ENCODE assay signal across 18 cellular contexts in the genomic region with DNA sequence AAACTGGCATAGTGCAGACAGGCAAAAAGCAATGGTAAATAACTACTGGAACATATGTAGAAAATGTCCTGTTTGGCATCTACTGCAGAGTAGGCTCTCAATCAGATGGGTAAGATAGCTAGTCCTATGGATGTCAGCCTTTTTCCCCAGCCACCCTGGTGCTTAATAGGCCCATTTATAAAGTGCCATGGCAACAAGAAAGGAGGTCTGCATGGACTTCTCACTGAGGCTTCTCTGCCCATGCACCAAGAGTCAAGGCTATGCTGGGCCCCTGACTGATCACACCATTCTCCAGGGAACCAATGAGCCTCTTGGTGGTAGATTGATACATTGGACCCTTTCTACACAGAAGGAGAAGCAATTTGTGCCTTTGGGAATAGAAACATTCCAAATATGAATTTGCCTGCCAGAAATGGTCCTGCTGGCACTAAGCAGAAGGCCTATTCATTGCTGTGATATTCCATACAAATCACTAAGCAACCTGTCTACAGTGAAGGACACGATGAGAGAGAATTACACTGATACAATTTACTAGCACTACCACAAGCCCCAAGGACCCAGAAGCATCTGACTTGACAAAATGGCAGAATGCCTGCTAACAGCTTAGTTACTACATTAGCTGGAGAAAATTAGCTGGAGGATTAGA. TPM values are rescaled to one million over a fixed set of nuclear protein-coding genes. Genes with fewer than 3 reads are reported as not detected.
A peak's percentile ranks its signal among the peaks of the same experiment; 100 is the strongest.
DNase-seq lines count a peak whose midpoint lies in the region; ATAC-seq, FAIRE-seq and TF ChIP-seq lines count a peak whose summit lies in the region.
"Had no signal": no experiment of that assay in that cellular context is flagged by ENCODE, and none has a peak within 500 bp of the region (broad histone marks: within the 10 kb centered on the region; RNA-seq: fewer than 3 reads in every experiment).

No MANE protein-coding gene starts in this region.

- TF ChIP-seq RAD21 in HepG2 (CRISPR knock-in tag; IDR thresholded peaks at IDR 0.05): no peak

- H4K20me1 ChIP-seq in DND-41 (ENCODE audit: insufficient read depth, low read length) (no peaks in the 10 kb centered on the region), HepG2 (ENCODE audit: insufficient read depth, low read length) (no peaks in the 10 kb centered on the region), Karpas-422 (ENCODE audit: insufficient read depth, low read depth, low read length) (no peaks in the 10 kb centered on the region)

- FAIRE-seq in HepG2 (lab: Jason Lieb, UNC): no peak
- FAIRE-seq: GM18507 had no signal

- POLR2A ChIA-PET in HepG2 (lab: Yijun Ruan, JAX): no interaction called here

- no TSS peak for BruUV-seq in HepG2 (replicated peaks; lab: Mats Ljungman, UMichigan)

- intact Hi-C loops in body of pancreas (cut with DNase I): no loop called here
- intact Hi-C loops in HepG2 (cut with micrococcal nuclease; ENCODE audit: unreplicated experiment): no loop called here

- TF ChIP-seq CTCF in AG10803 (conservative IDR thresholded peaks at IDR 0.05; ENCODE audit: low read length): no peak
- TF ChIP-seq CTCF in DND-41 (IDR thresholded peaks at IDR 0.05; ENCODE audit: borderline replicate concordance, extremely low read depth, low read length, poor library complexity, severe bottlenecking): no peak
- no peak for TF ChIP-seq CTCF in body of pancreas (IDR thresholded peaks at IDR 0.05)
- TF ChIP-seq CTCF in HepG2 (CRISPR knock-in tag; IDR thresholded peaks at IDR 0.05): no peak
- TF ChIP-seq CTCF in BE2C (IDR thresholded peaks at IDR 0.05; ENCODE audit: low read depth, low read length): no peak

- CTCF ChIA-PET in HepG2 (lab: Yijun Ruan, JAX; ENCODE audit: low intra/inter-chr PET ratio, low total read pairs): no interaction called here

- 52 to 80% methylated on average over 1 of the region's 1 CpG for WGBS in body of pancreas, 2 donors
- WGBS in HepG2 (ENCODE audit: low lambda C conversion rate): 15% methylated on average over 1 of the region's 1 CpG

- no peaks in the 10 kb centered on the region for H3K4me1 ChIP-seq in DND-41 (ENCODE audit: insufficient read depth, low read length)
- no peaks in the 10 kb centered on the region for H3K4me1 ChIP-seq in body of pancreas
- peaks cover 8% of the 10 kb centered on the region for H3K4me1 ChIP-seq in HepG2 (ENCODE audit: insufficient read depth, low read length)
- no peaks in the 10 kb centered on the region; the same call in 1 of the 2 replicates for H3K4me1 ChIP-seq in BE2C
- no peaks in the 10 kb centered on the region for H3K4me1 ChIP-seq in Karpas-422 (ENCODE audit: low read length)
- H3K4me1 ChIP-seq: HAP-1 had no signal

- H3K9ac ChIP-seq in DND-41 (ENCODE audit: low read depth, low read length) (no peak overlapping the region), HepG2 (ENCODE audit: insufficient read depth, low read depth, low read length) (no peak overlapping the region), Karpas-422 (ENCODE audit: low read length) (no peak overlapping the region)

- H2AFZ ChIP-seq in DND-41 (ENCODE audit: low read depth, low read length) (no peak overlapping the region), HepG2 (ENCODE audit: low read length) (no peak overlapping the region), Karpas-422 (ENCODE audit: low read length) (no peak overlapping the region)

- H3K4me2 ChIP-seq in DND-41 (ENCODE audit: insufficient read depth, low read length) (no peak overlapping the region), HepG2 (ENCODE audit: low read depth, low read length) (no peak overlapping the region), Karpas-422 (ENCODE audit: low read depth, low read length, poor library complexity, severe bottlenecking) (no peak overlapping the region)

- H3K4me3 ChIP-seq in AG10803 (ENCODE audit: low read length) (no peak overlapping the region), DND-41 (ENCODE audit: low read depth in 1 of 2, low read length in 2 of 2) (no peak overlapping the region), body of pancreas (no peak overlapping the region), HepG2 (replicated peaks in 1 of 3; ENCODE audit: insufficient read depth in 1 of 3, low read depth in 2 of 3, low read length in 3 of 3) (no peak overlapping the region), BE2C (ENCODE audit: low read depth, low read length) (no peak overlapping the region), Karpas-422 (ENCODE audit: low read length) (no peak overlapping the region)
- H3K4me3 ChIP-seq: dorsolateral prefrontal cortex, HAP-1 had no signal

- peak; percentile 36; the same call in 2 of the 3 replicates for ATAC-seq in DND-41 (ENCODE audit: insufficient read depth, low read depth)
- peak; percentile 42 for ATAC-seq in body of pancreas
- ATAC-seq in HepG2: peak; percentile 69
- ATAC-seq in GM18517 (IDR thresholded peaks at IDR 0.05; ENCODE audit: unreplicated experiment): no peak

- TF ChIP-seq POLR2A in body of pancreas (IDR thresholded peaks at IDR 0.05) (no peak), HepG2 (IDR thresholded peaks at IDR 0.05; ENCODE audit: insufficient read depth in 1 of 2, low read depth in 2 of 2, low read length in 2 of 2) (no peak)

- H3K9me3 ChIP-seq in DND-41 (ENCODE audit: insufficient read depth, low read length, severe bottlenecking) (no peaks in the 10 kb centered on the region), body of pancreas (no peaks in the 10 kb centered on the region), HepG2 (ENCODE audit: low read length) (no peaks in the 10 kb centered on the region), BE2C (no peaks in the 10 kb centered on the region), Karpas-422 (ENCODE audit: low read length) (no peaks in the 10 kb centered on the region)
- H3K9me3 ChIP-seq: HAP-1 had no signal

- H3K79me2 ChIP-seq in DND-41 (ENCODE audit: insufficient read depth, low read length) (no peaks in the 10 kb centered on the region), HepG2 (ENCODE audit: insufficient read depth, low read length) (no peaks in the 10 kb centered on the region), Karpas-422 (ENCODE audit: low read length) (no peaks in the 10 kb centered on the region)

- in situ Hi-C loops in HepG2 (cut with HindIII; ENCODE audit: extremely low pct_ligation_motif_present, low pct_unique_long_range_greater_than_20kb): no loop called here

- H3K27ac ChIP-seq in DND-41 (ENCODE audit: low read length) (no peak overlapping the region), body of pancreas (no peak overlapping the region), HepG2 (ENCODE audit: extremely low read length, insufficient read depth, low read length) (no peak overlapping the region), Karpas-422 (ENCODE audit: low read length) (no peak overlapping the region)
- H3K27ac ChIP-seq: C4-2B had no signal

- no peaks in the 10 kb centered on the region for H3K27me3 ChIP-seq in DND-41 (ENCODE audit: insufficient read depth, low read length, poor library complexity)
- no peaks in the 10 kb centered on the region for H3K27me3 ChIP-seq in body of pancreas
- H3K27me3 ChIP-seq in HepG2 (ENCODE audit: control insufficient read depth in 1 of 2, insufficient read depth in 2 of 2, low read length in 2 of 2): no peaks in the 10 kb centered on the region
- H3K27me3 ChIP-seq in BE2C: no peaks in the 10 kb centered on the region
- no peaks in the 10 kb centered on the region for H3K27me3 ChIP-seq in Karpas-422 (ENCODE audit: low read length)
- H3K27me3 ChIP-seq: dorsolateral prefrontal cortex had no signal

- no peaks in the 10 kb centered on the region for H3K9me2 ChIP-seq in Karpas-422 (replicated peaks; ENCODE audit: insufficient read depth, low read length)

- H3K36me3 ChIP-seq in DND-41 (ENCODE audit: insufficient read depth, low read length) (peaks cover 30% of the 10 kb centered on the region), body of pancreas (replicated peaks in 1 of 2; ENCODE audit: insufficient read depth in 1 of 2, low read depth in 2 of 2) (peaks cover 0 to 6% of the 10 kb centered on the region in 2 donors), HepG2 (replicated peaks in 1 of 2; ENCODE audit: control insufficient read depth in 1 of 2, insufficient read depth in 2 of 2, low read length in 2 of 2) (no peaks in the 10 kb centered on the region; a peak in 1 of 5 replicates), BE2C (no peaks in the 10 kb centered on the region), Karpas-422 (ENCODE audit: insufficient read depth, low read length) (no peaks in the 10 kb centered on the region)

- peak; percentile 66 for DNase-seq in AG10803 (ENCODE audit: low read depth)
- DNase-seq in DND-41: no peak
- DNase-seq in body of pancreas: no peak
- DNase-seq in HepG2 (ENCODE audit: low spot score): no peak
- DNase-seq in BE2C: no peak
- DNase-seq in Karpas-422: no peak
- no peak for DNase-seq in NCI-H2196 treated with DMSO at 0.1 percent for 48 hours (lab: John Stamatoyannopoulos, UW; ENCODE audit: unreplicated experiment)
- DNase-seq: activated CD4-positive, CD25-positive, alpha-beta regulatory T cell; amniotic stem cell; dorsolateral prefrontal cortex; foreskin melanocyte; GF-D8; NCI-H2171 treated with DMSO at 0.1 percent for 48 hours; SW 1271 had no signal

- TF ChIP-seq EP300 in HepG2 (IDR thresholded peaks at IDR 0.05; ENCODE audit: low read depth in 2 of 2, low read length in 2 of 2): no peak
- no peak for TF ChIP-seq EP300 in HepG2 (CRISPR knock-in tag; IDR thresholded peaks at IDR 0.05; ENCODE audit: borderline replicate concordance)

RNA-seq across cellular contexts. Expression of a gene that starts 43.8 kb away (rescaled TPM):
- total RNA-seq in body of pancreas: 10 to 100 TPM; 29.1 to 48.1 TPM
- total RNA-seq in HepG2 (2016; rRNA removed; fragmentation: Illumina TruSeq; extraction: Trizol): 16.8 and 19.6 TPM in 2 replicates
- total RNA-seq in HepG2 (2016; cell fraction: cytosol; rRNA removed; fragmentation: Illumina TruSeq; extraction: Trizol; ENCODE audit: low read depth): 7.5 and 7.6 TPM in 2 replicates
- 17.0 and 17.2 TPM in 2 replicates for total RNA-seq in HepG2 (2016; cell fraction: insoluble cytoplasmic fraction; rRNA removed; fragmentation: Illumina TruSeq; extraction: Trizol)
- total RNA-seq in HepG2 (2016; cell fraction: membrane; rRNA removed; fragmentation: Illumina TruSeq; extraction: Trizol): 14.6 and 16.5 TPM in 2 replicates
- total RNA-seq in HepG2 (2016; cell fraction: nucleus; rRNA removed; fragmentation: Illumina TruSeq; extraction: Trizol): 21.5 and 27.0 TPM in 2 replicates
- 7.9 and 8.1 TPM in 2 replicates for polyA plus RNA-seq in HepG2 (2011; rRNA removed)
- polyA plus RNA-seq in HepG2 (2011; cell fraction: cytosol; rRNA removed): 3.8 and 6.9 TPM in 2 replicates
- 5.4 and 9.5 TPM in 2 replicates for polyA plus RNA-seq in HepG2 (2011; cell fraction: nucleus; rRNA removed)
- polyA plus RNA-seq in HepG2 (2012): 13.3 and 13.5 TPM in 2 replicates
- polyA plus RNA-seq in HepG2 (2016; cell fraction: cytosol; fragmentation: Illumina TruSeq; extraction: Trizol; ENCODE audit: low read depth): 8.1 and 10.1 TPM in 2 replicates
- 14.7 and 15.3 TPM in 2 replicates for polyA plus RNA-seq in HepG2 (2016; cell fraction: insoluble cytoplasmic fraction; fragmentation: Illumina TruSeq; extraction: Trizol; ENCODE audit: low read depth)
- 10.7 and 12.4 TPM in 2 replicates for polyA plus RNA-seq in HepG2 (2016; cell fraction: membrane; fragmentation: Illumina TruSeq; extraction: Trizol; ENCODE audit: low read depth)
- polyA plus RNA-seq in HepG2 (2016; cell fraction: nucleus; fragmentation: Illumina TruSeq; extraction: Trizol; ENCODE audit: insufficient read depth, low read depth): 25.7 and 28.8 TPM in 2 replicates
- 4.4 and 8.3 TPM in 2 replicates for polyA minus RNA-seq in HepG2 (2011; rRNA and poly(A)+ RNA removed; ENCODE audit: low replicate concordance)
- 11.1 and 13.0 TPM in 2 replicates for polyA minus RNA-seq in HepG2 (2011; cell fraction: cytosol; rRNA and poly(A)+ RNA removed)
- 25.9 and 43.3 TPM in 2 replicates for polyA minus RNA-seq in HepG2 (2011; cell fraction: nucleus; rRNA and poly(A)+ RNA removed)
- 8.2 TPM for polyA plus RNA-seq in BE2C (2012; ENCODE audit: insufficient read depth, insufficient read length, low read depth)
- total RNA-seq in Karpas-422 (2014; rRNA removed; shearing (Covaris generic); ENCODE audit: low replicate concordance): 8.8 and 14.0 TPM in 2 replicates
